Comparison of ENCODE assay signal across 1 cellular context in genomic region chr12:89822992-89823391, GRCh38.
TF ChIP-seq lines count a peak whose summit lies in the region.

No MANE protein-coding gene starts in this region.

TF ChIP-seq in HEK293, 187 proteins besides CTCF, POLR2A, EP300 and RAD21 (continued from another document):
- TF ChIP-seq ZBTB11 (tag by site-specific recombination; conservative IDR thresholded peaks at IDR 0.05; ENCODE audit: low read depth) (peak; percentile 62), ZNF433 (tag by site-specific recombination; IDR thresholded peaks at IDR 0.05; ENCODE audit: low read depth) (0 out of 2 replicates have a peak, but pooled peaks have one; percentile 19), ZNF518A (tag by site-specific recombination; conservative IDR thresholded peaks at IDR 0.05; ENCODE audit: low read depth) (peak; percentile 75)
